9 cellular contexts compared by ENCODE assay signal in genomic region chr18:11500153-11501122, GRCh38.
A peak's percentile ranks its signal among the peaks of the same experiment; 100 is the strongest.
DNase-seq lines count a peak whose midpoint lies in the region; ATAC-seq and TF ChIP-seq lines count a peak whose summit lies in the region.
"Had no signal": no experiment of that assay in that cellular context is flagged by ENCODE, and none has a peak within 500 bp of the region (broad histone marks: within the 10 kb centered on the region; RNA-seq: fewer than 3 reads in every experiment).

No MANE protein-coding gene starts in this region.

- H3K36me3 Mint-ChIP-seq in activated naive CD4-positive, alpha-beta T cell treated with anti-CD3 and anti-CD28 coated beads, Interleukin-2, amount 10 ng/mL, durations not matched to agents 7 days and 5 days, result no peaks in the 10 kb centered on the region
- H3K36me3 Mint-ChIP-seq in natural killer cell, result no peaks in the 10 kb centered on the region

- H3K4me3 Mint-ChIP-seq in activated naive CD4-positive, alpha-beta T cell treated with anti-CD3 and anti-CD28 coated beads, Interleukin-2, amount 10 ng/mL, durations not matched to agents 7 days and 5 days, result no peak overlapping the region
- no peak overlapping the region for H3K4me3 Mint-ChIP-seq in natural killer cell

- H3K27ac Mint-ChIP-seq in activated naive CD4-positive, alpha-beta T cell treated with anti-CD3 and anti-CD28 coated beads, Interleukin-2, amount 10 ng/mL, durations not matched to agents 7 days and 5 days, result no peak overlapping the region
- no peak overlapping the region for H3K27ac Mint-ChIP-seq in natural killer cell

- CTCF ChIA-PET in activated naive CD4-positive, alpha-beta T cell treated with anti-CD3 and anti-CD28 coated beads, Interleukin-2, amount 10 ng/mL, durations not matched to agents 7 days and 5 days (lab: Charles Lee), result no interaction called here

- no peaks in the 10 kb centered on the region for H3K4me1 Mint-ChIP-seq in activated naive CD4-positive, alpha-beta T cell treated with anti-CD3 and anti-CD28 coated beads, Interleukin-2, amount 10 ng/mL, durations not matched to agents 7 days and 5 days
- no peaks in the 10 kb centered on the region for H3K4me1 Mint-ChIP-seq in natural killer cell

- peaks cover 5% of the 10 kb centered on the region for H3K27me3 Mint-ChIP-seq in activated naive CD4-positive, alpha-beta T cell treated with anti-CD3 and anti-CD28 coated beads, Interleukin-2, amount 10 ng/mL, durations not matched to agents 7 days and 5 days
- peaks cover 2 to 13% of the 10 kb centered on the region in 2 donors for H3K27me3 Mint-ChIP-seq in natural killer cell (ENCODE audit: low read depth in 2 of 2)

- intact Hi-C loops in natural killer cell (cut with micrococcal nuclease), result no loop called here

- H3K4me3 ChIP-seq in MM.1S (ENCODE audit: low read length) (no peak overlapping the region), fibroblast of lung (replicated peaks in 1 of 4; ENCODE audit: control extremely low read depth in 1 of 4, insufficient read depth in 1 of 4, low read depth in 3 of 4, low read length in 4 of 4) (no peak overlapping the region)

- no peaks in the 10 kb centered on the region for H3K27me3 ChIP-seq in MM.1S (replicated peaks; ENCODE audit: insufficient read depth, low read length)
- no peaks in the 10 kb centered on the region for H3K27me3 ChIP-seq in fibroblast of lung (ENCODE audit: control insufficient read depth, insufficient read depth, low read length)

- H3K27ac ChIP-seq in MM.1S (ENCODE audit: low read length) (peak overlapping the region; percentile 75; the same call in 1 of the 2 replicates), fibroblast of lung (ENCODE audit: insufficient read depth, low read length) (peak overlapping the region; percentile 67)

- H3K36me3 ChIP-seq in MM.1S (replicated peaks; ENCODE audit: insufficient read depth, low read length) (no peaks in the 10 kb centered on the region), fibroblast of lung (ENCODE audit: control insufficient read depth, insufficient read depth, low read length) (no peaks in the 10 kb centered on the region)

- H3K4me2 ChIP-seq in MM.1S (ENCODE audit: low read depth, low read length) (peak overlapping the region; percentile 44), fibroblast of lung (ENCODE audit: extremely low read depth, insufficient read depth, low read length) (peak overlapping the region; percentile 41)

- H2AFZ ChIP-seq in MM.1S (ENCODE audit: low read length) (0 out of 2 replicates have a peak overlapping the region, but pooled peaks have one; percentile 13), fibroblast of lung (ENCODE audit: low read length) (no peak overlapping the region)

- H3K4me1 ChIP-seq in MM.1S (ENCODE audit: low read length), result peaks cover 20% of the 10 kb centered on the region
- peaks cover 15% of the 10 kb centered on the region for H3K4me1 ChIP-seq in fibroblast of lung (ENCODE audit: control insufficient read depth, extremely low read depth, insufficient read depth, low read length)

- H4K20me1 ChIP-seq in MM.1S (ENCODE audit: insufficient read depth, low read length) (no peaks in the 10 kb centered on the region), fibroblast of lung (ENCODE audit: control insufficient read depth, extremely low read depth, insufficient read depth, low read length) (no peaks in the 10 kb centered on the region)

- ATAC-seq in GM21447 (IDR thresholded peaks at IDR 0.05; ENCODE audit: unreplicated experiment) (peak; percentile 77), natural killer cell (no peak)

- no peaks in the 10 kb centered on the region for H3K9me3 Mint-ChIP-seq in activated naive CD4-positive, alpha-beta T cell treated with anti-CD3 and anti-CD28 coated beads, Interleukin-2, amount 10 ng/mL, durations not matched to agents 7 days and 5 days
- peaks cover 0 to 5% of the 10 kb centered on the region in 2 donors for H3K9me3 Mint-ChIP-seq in natural killer cell

- TF ChIP-seq CTCF in MM.1S (IDR thresholded peaks at IDR 0.05; ENCODE audit: low read length) (no peak), fibroblast of lung (conservative IDR thresholded peaks at IDR 0.05 in 1 of 2, IDR thresholded peaks at IDR 0.05 in 1 of 2; ENCODE audit: low read depth in 1 of 2, low read length in 2 of 2) (no peak), natural killer cell (IDR thresholded peaks at IDR 0.05) (no peak)

- H3K9me3 ChIP-seq in MM.1S (replicated peaks; ENCODE audit: insufficient read depth, low read length) (no peaks in the 10 kb centered on the region), fibroblast of lung (ENCODE audit: control insufficient read depth, insufficient read depth, low read depth, low read length) (no peaks in the 10 kb centered on the region)

- DNase-seq in A172 (ENCODE audit: low spot score) (peak; percentile 99), MM.1S (peak; percentile 95), fibroblast of lung (ENCODE audit: low read depth in 2 of 2) (peak; percentile 97 to 100), natural killer cell (no peak), OCI-M2 (lab: John Stamatoyannopoulos, UW; ENCODE audit: unreplicated experiment) (no peak)
- DNase-seq in activated naive CD4-positive, alpha-beta T cell treated with anti-CD3 and anti-CD28 coated beads, Interleukin-2, amount 10 ng/mL, durations not matched to agents 7 days and 5 days, result no peak
- no peak for DNase-seq in activated CD4-positive, alpha-beta T cell treated with anti-CD3 and anti-CD28 coated beads for 1 hour
- DNase-seq: COR-L47 had no signal

- H3K9ac ChIP-seq in MM.1S (ENCODE audit: low read length) (no peak overlapping the region; the same call in 1 of the 2 replicates), fibroblast of lung (ENCODE audit: insufficient read depth, low read length) (no peak overlapping the region)

- peaks cover 14% of the 10 kb centered on the region for H3F3A ChIP-seq in MM.1S (ENCODE audit: insufficient read depth, low read length)

- no peaks in the 10 kb centered on the region for H3K9me2 ChIP-seq in MM.1S (replicated peaks; ENCODE audit: insufficient read depth, low read length)

- no peaks in the 10 kb centered on the region for H3K79me2 ChIP-seq in MM.1S (ENCODE audit: low read length)
- H3K79me2 ChIP-seq in fibroblast of lung (ENCODE audit: control insufficient read depth, insufficient read depth, low read length), result no peaks in the 10 kb centered on the region

Comparison
In these comparisons a context has a peak if more than half of its experiments do, and no peak if none do; other contexts are left out.
1. DNase-seq: peak in A172 (single experiment), MM.1S (single experiment) and fibroblast of lung (2 of 2); none in activated naive CD4-positive, alpha-beta T cell treated with anti-CD3 and anti-CD28 coated beads, Interleukin-2, amount 10 ng/mL, durations not matched to agents 7 days and 5 days (single experiment), natural killer cell (single experiment), OCI-M2 (single experiment) and activated CD4-positive, alpha-beta T cell treated with anti-CD3 and anti-CD28 coated beads for 1 hour (single experiment).